ENCODE assay signal across 8 cellular contexts in genomic region chr2:27705851-27706622, GRCh38. TPM values are rescaled to one million over a fixed set of nuclear protein-coding genes. Genes with fewer than 3 reads are reported as not detected.
DNase-seq lines count a peak whose midpoint lies in the region; ATAC-seq and TF ChIP-seq lines count a peak whose summit lies in the region.

No MANE protein-coding gene starts in this region.

- no peak overlapping the region for H2AFZ ChIP-seq in OCI-LY7 (ENCODE audit: low read length)

- H3K79me2 ChIP-seq in OCI-LY7 (ENCODE audit: insufficient read depth, low read depth, low read length), result no peaks in the 10 kb centered on the region

- H3K4me1 ChIP-seq in OCI-LY7 (ENCODE audit: insufficient read depth, low read length, poor library complexity, severe bottlenecking), result no peaks in the 10 kb centered on the region

- H3K9me2 ChIP-seq in OCI-LY7 (ENCODE audit: insufficient read depth, low read length), result no peaks in the 10 kb centered on the region

- peak overlapping the region in 5 of 7 donors; percentile 1 to 84 (median 41) for H3K27ac Mint-ChIP-seq in CD14-positive monocyte

- H3K36me3 ChIP-seq in OCI-LY7 (ENCODE audit: insufficient read depth, low read length), result no peaks in the 10 kb centered on the region

- H3K4me2 ChIP-seq in OCI-LY7 (ENCODE audit: low read length), result no peak overlapping the region

- CTCF ChIA-PET in OCI-LY7 (lab: Charles Lee; ENCODE audit: unreplicated experiment), result no interaction called here

- no peak for TF ChIP-seq CTCF in CD14-positive monocyte (IDR thresholded peaks at IDR 0.05)
- TF ChIP-seq CTCF in choroid plexus epithelial cell (conservative IDR thresholded peaks at IDR 0.05; ENCODE audit: low read depth, low read length), result no peak
- TF ChIP-seq CTCF in OCI-LY7 (conservative IDR thresholded peaks at IDR 0.05; ENCODE audit: low read length), result no peak

- no peak for TF ChIP-seq POLR2A in GM18505 (IDR thresholded peaks at IDR 0.05; ENCODE audit: borderline replicate concordance, extremely low read depth, insufficient read depth, insufficient read length)

- peaks cover 0 to 1% (median 0%) of the 10 kb centered on the region in 3 donors for H3K27me3 Mint-ChIP-seq in CD14-positive monocyte (ENCODE audit: low read depth in 3 of 3)

- H3K4me1 Mint-ChIP-seq in CD14-positive monocyte, result peaks cover 26% of the 10 kb centered on the region

- BruUV-seq in OCI-LY7 (replicated peaks; lab: Mats Ljungman, UMichigan), result no TSS peak

- intact Hi-C loops in CD14-positive monocyte (cut with micrococcal nuclease), result loop anchor here in 1 of 2 donors (5.0 kb wide), 1 partner anchor 686 kb away; the partner anchor contains the start of gene FOSL2
- intact Hi-C loops in OCI-LY7 (cut with micrococcal nuclease; ENCODE audit: unreplicated experiment), result no loop called here

- no peaks in the 10 kb centered on the region for H4K20me1 ChIP-seq in OCI-LY7 (ENCODE audit: insufficient read depth, low read length)

- no peak for DNase-seq in CD14-positive monocyte (ENCODE audit: low spot score)
- peak; percentile 93 for DNase-seq in LoVo (ENCODE audit: low spot score)
- peak; percentile 90 for DNase-seq in choroid plexus epithelial cell (ENCODE audit: low read depth)
- peak; percentile 83 for DNase-seq in mucosa of gallbladder (ENCODE audit: low spot score)
- no peak for DNase-seq in 8988T
- no peak for DNase-seq in OCI-LY7 (ENCODE audit: low spot score)

- H3K4me3 Mint-ChIP-seq in CD14-positive monocyte, result peak overlapping the region in 1 of 2 donors; percentile 16

- H3K9me3 ChIP-seq in OCI-LY7 (ENCODE audit: low read length), result no peaks in the 10 kb centered on the region

- POLR2A ChIA-PET in OCI-LY7 (lab: Charles Lee), result no interaction called here

- no peak overlapping the region for H3K27ac ChIP-seq in OCI-LY7 (ENCODE audit: low read depth, low read length, poor library complexity, severe bottlenecking)

- H3K9me3 Mint-ChIP-seq in CD14-positive monocyte, result peaks cover 0 to 3% (median 0%) of the 10 kb centered on the region in 7 donors

- no peaks in the 10 kb centered on the region for H3K36me3 Mint-ChIP-seq in CD14-positive monocyte

- H3K4me3 ChIP-seq in choroid plexus epithelial cell (ENCODE audit: low read depth, low read length) (no peak overlapping the region), OCI-LY7 (ENCODE audit: low read depth, low read length, poor library complexity, severe bottlenecking) (no peak overlapping the region)

- ATAC-seq in HG03135 (IDR thresholded peaks at IDR 0.05; ENCODE audit: unreplicated experiment), result no peak
- ATAC-seq in GM18505 (IDR thresholded peaks at IDR 0.05; ENCODE audit: unreplicated experiment), result no peak

RNA-seq across cellular contexts. Expression of gene SLC4A1AP, which starts 42.3 kb away (rescaled TPM):
- 10 to 100 TPM; 18.3 to 24.9 TPM for polyA plus RNA-seq in CD14-positive monocyte
- 17.4 TPM for total RNA-seq in mucosa of gallbladder
- total RNA-seq in OCI-LY7 (2014; rRNA removed; shearing (Covaris generic)), result 26.2 and 36.7 TPM in 2 replicates
- total RNA-seq in OCI-LY7 (2022), result 26.7 and 27.9 TPM in 2 replicates

RNA-seq across cellular contexts. Expression of gene SUPT7L, which starts 42.6 kb away (rescaled TPM):
- polyA plus RNA-seq in CD14-positive monocyte, result 10 to 100 TPM; 10.7 to 12.2 TPM
- total RNA-seq in mucosa of gallbladder (34.8 TPM), OCI-LY7 (2022) (33.0 and 35.8 TPM in 2 replicates)
- 32.3 and 33.6 TPM in 2 replicates for total RNA-seq in OCI-LY7 (2014; rRNA removed; shearing (Covaris generic))

Comparison
In these comparisons a context has a peak if more than half of its experiments do, and no peak if none do; other contexts are left out.
1. DNase-seq: peak in LoVo (single experiment), choroid plexus epithelial cell (single experiment) and mucosa of gallbladder (single experiment); none in CD14-positive monocyte (single experiment), 8988T (single experiment) and OCI-LY7 (single experiment).